ENCODE assay signal across 12 cellular contexts in genomic region chr5:10301266-10301665, GRCh38. TPM values are rescaled to one million over a fixed set of nuclear protein-coding genes. Genes with fewer than 3 reads are reported as not detected.
DNase-seq lines count a peak whose midpoint lies in the region; ATAC-seq and TF ChIP-seq lines count a peak whose summit lies in the region.
"Had no signal": no experiment of that assay in that cellular context is flagged by ENCODE, and none has a peak within 500 bp of the region (broad histone marks: within the 10 kb centered on the region; RNA-seq: fewer than 3 reads in every experiment).

No MANE protein-coding gene starts in this region.

- DNase-seq in NCI-H2081 (lab: John Stamatoyannopoulos, UW) (peak; percentile 79 to 90), GM19240 (ENCODE audit: insufficient read length, low spot score) (no peak), NCI-H128 (lab: John Stamatoyannopoulos, UW; ENCODE audit: unreplicated experiment) (no peak)
- DNase-seq in activated naive CD4-positive, alpha-beta T cell treated with anti-CD3 and anti-CD28 coated beads for 36 hours, result no peak
- DNase-seq: activated CD4-positive, alpha-beta T cell treated with anti-CD3 and anti-CD28 coated beads, Interleukin-2, amount 10 ng/mL, durations not matched to agents 7 days and 5 days; CD4-positive, CD25-positive, alpha-beta regulatory T cell; stimulated activated CD4-positive, alpha-beta T cell treated with anti-CD3 and anti-CD28 coated beads, Interleukin-12 subunit alpha, Interleukin-12 subunit beta, amount 100 ng/mL, for 4 hours had no signal

- H3K4me3 ChIP-seq in HEK293 (ENCODE audit: low read depth, low read length) (no peak overlapping the region), mucosa of rectum (ENCODE audit: low read length in 2 of 2) (peak overlapping the region; percentile 2 to 68)

- no peaks in the 10 kb centered on the region for H3K27me3 ChIP-seq in mucosa of rectum (ENCODE audit: control insufficient read depth in 2 of 2, insufficient read depth in 2 of 2, low read length in 2 of 2)

- no peaks in the 10 kb centered on the region for H3K4me1 Mint-ChIP-seq in activated naive CD4-positive, alpha-beta T cell treated with anti-CD3 and anti-CD28 coated beads for 36 hours (ENCODE audit: low read depth)
- H3K4me1 Mint-ChIP-seq: activated CD4-positive, alpha-beta T cell treated with anti-CD3 and anti-CD28 coated beads, Interleukin-2, amount 10 ng/mL, durations not matched to agents 7 days and 5 days had no signal

- no peak for ATAC-seq in HG03571 (IDR thresholded peaks at IDR 0.05; ENCODE audit: unreplicated experiment)

- no peaks in the 10 kb centered on the region for H3K9me3 Mint-ChIP-seq in activated naive CD4-positive, alpha-beta T cell treated with anti-CD3 and anti-CD28 coated beads for 36 hours
- H3K9me3 Mint-ChIP-seq: activated CD4-positive, alpha-beta T cell treated with anti-CD3 and anti-CD28 coated beads, Interleukin-2, amount 10 ng/mL, durations not matched to agents 7 days and 5 days; T-helper 1 cell treated with Interleukin-12 subunit alpha and Interleukin-12 subunit beta and Interleukin-4 antibody, amounts not matched to agents 30 μg/mL and 1 μg/mL, for 36 hours had no signal

- H3K4me1 ChIP-seq in HEK293 (ENCODE audit: control insufficient read depth, insufficient read depth, low read length) (no peaks in the 10 kb centered on the region), mucosa of rectum (ENCODE audit: control insufficient read depth in 2 of 2, insufficient read depth in 2 of 2, low read length in 2 of 2) (peaks cover 23 to 48% of the 10 kb centered on the region in 2 donors)

- no peak overlapping the region for H3K27ac Mint-ChIP-seq in activated naive CD4-positive, alpha-beta T cell treated with anti-CD3 and anti-CD28 coated beads for 36 hours
- H3K27ac Mint-ChIP-seq: activated CD4-positive, alpha-beta T cell treated with anti-CD3 and anti-CD28 coated beads, Interleukin-2, amount 10 ng/mL, durations not matched to agents 7 days and 5 days; CD4-positive, CD25-positive, alpha-beta regulatory T cell; T-helper 1 cell treated with Interleukin-12 subunit alpha and Interleukin-12 subunit beta and Interleukin-4 antibody, amounts not matched to agents 30 μg/mL and 1 μg/mL, for 36 hours had no signal

- H3K36me3 Mint-ChIP-seq in activated naive CD4-positive, alpha-beta T cell treated with anti-CD3 and anti-CD28 coated beads for 36 hours (ENCODE audit: low read depth), result no peaks in the 10 kb centered on the region
- H3K36me3 Mint-ChIP-seq: CD4-positive, CD25-positive, alpha-beta regulatory T cell had no signal

- POLR2A ChIA-PET in HEK293 (lab: Yijun Ruan, JAX), result interaction anchor here (1.0 kb wide), 1 partner anchor 52 kb away, joined by 6 read pairs; the partner anchor contains the start of gene MARCHF6

- no peak overlapping the region for H3K27ac ChIP-seq in HEK293 (ENCODE audit: extremely low read depth, low read depth, low read length)
- H3K27ac ChIP-seq in VCaP, result peak overlapping the region; percentile 99
- H3K27ac ChIP-seq in mucosa of rectum (ENCODE audit: low read depth in 2 of 2, low read length in 2 of 2), result peak overlapping the region; percentile 93

- H3K36me3 ChIP-seq in HEK293 (ENCODE audit: control insufficient read depth in 2 of 2, insufficient read depth in 1 of 2, low read length in 2 of 2) (no peaks in the 10 kb centered on the region), mucosa of rectum (ENCODE audit: control insufficient read depth in 2 of 2, insufficient read depth in 2 of 2, low read length in 2 of 2) (no peaks in the 10 kb centered on the region)

- TF ChIP-seq CTCF in HEK293 (tag by site-specific recombination; IDR thresholded peaks at IDR 0.05) (no peak), VCaP (conservative IDR thresholded peaks at IDR 0.05) (no peak)

- H3K9ac ChIP-seq in mucosa of rectum (ENCODE audit: low read depth in 1 of 2, low read length in 2 of 2), result peak overlapping the region; percentile 52 to 57

- CTCF ChIA-PET in HEK293 (lab: Yijun Ruan, JAX), result interaction anchor here (2.5 kb wide), 1 partner anchor 17 kb away, joined by 8 read pairs; no protein-coding TSS in a partner anchor
- CTCF ChIA-PET in activated naive CD4-positive, alpha-beta T cell treated with anti-CD3 and anti-CD28 coated beads for 36 hours (lab: Charles Lee), result interaction anchor here (0.6 kb wide), 1 partner anchor 773 kb away, joined by 4 read pairs; no protein-coding TSS in a partner anchor

- no peaks in the 10 kb centered on the region for H3K9me3 ChIP-seq in HEK293 (ENCODE audit: control insufficient read depth, insufficient read depth, low read depth, low read length)
- no peaks in the 10 kb centered on the region for H3K9me3 ChIP-seq in mucosa of rectum (ENCODE audit: control insufficient read depth in 2 of 2, low read length in 2 of 2)

- intact Hi-C loops in activated naive CD4-positive, alpha-beta T cell treated with anti-CD3 and anti-CD28 coated beads for 36 hours (cut with micrococcal nuclease), result no loop called here

- H3K4me3 Mint-ChIP-seq in activated naive CD4-positive, alpha-beta T cell treated with anti-CD3 and anti-CD28 coated beads for 36 hours, result no peak overlapping the region
- H3K4me3 Mint-ChIP-seq: activated CD4-positive, alpha-beta T cell treated with anti-CD3 and anti-CD28 coated beads, Interleukin-2, amount 10 ng/mL, durations not matched to agents 7 days and 5 days; CD4-positive, CD25-positive, alpha-beta regulatory T cell; T-helper 1 cell treated with Interleukin-12 subunit alpha and Interleukin-12 subunit beta and Interleukin-4 antibody, amounts not matched to agents 30 μg/mL and 1 μg/mL, for 36 hours had no signal

- H3K27me3 Mint-ChIP-seq in activated naive CD4-positive, alpha-beta T cell treated with anti-CD3 and anti-CD28 coated beads for 36 hours (ENCODE audit: low read depth), result no peaks in the 10 kb centered on the region

TF ChIP-seq in HEK293, 187 proteins besides CTCF, POLR2A, EP300 and RAD21 (continues in another document):
- TF ChIP-seq ZNF292 (tag by site-specific recombination; IDR thresholded peaks at IDR 0.05; ENCODE audit: borderline replicate concordance, low read depth) (no peak), PRDM6 (tag by site-specific recombination; IDR thresholded peaks at IDR 0.05) (peak; percentile 77), ZSCAN18 (tag by site-specific recombination; IDR thresholded peaks at IDR 0.05) (no peak), PATZ1 (tag by site-specific recombination; IDR thresholded peaks at IDR 0.05) (0 out of 2 replicates have a peak, but pooled peaks have one; percentile 43), ZNF513 (tag by site-specific recombination; IDR thresholded peaks at IDR 0.05) (no peak)

RNA-seq across cellular contexts. Expression of gene CMBL, which starts 6.4 kb away (rescaled TPM):
- 1 to 10 TPM; 2.2 to 3.2 TPM for total RNA-seq in activated naive CD4-positive, alpha-beta T cell treated with anti-CD3 and anti-CD28 coated beads for 36 hours

RNA-seq across cellular contexts. Expression of gene CCT5, which starts 51.2 kb away (rescaled TPM):
- 100 to 1,000 TPM; 414 to 419 TPM for total RNA-seq in activated naive CD4-positive, alpha-beta T cell treated with anti-CD3 and anti-CD28 coated beads for 36 hours

RNA-seq across cellular contexts. Expression of gene ATPSCKMT, which starts 51.6 kb away (rescaled TPM):
- 10 to 100 TPM; 17.0 to 21.5 TPM for total RNA-seq in activated naive CD4-positive, alpha-beta T cell treated with anti-CD3 and anti-CD28 coated beads for 36 hours

RNA-seq across cellular contexts. Expression of gene MARCHF6, which starts 52.2 kb away (rescaled TPM):
- total RNA-seq in activated naive CD4-positive, alpha-beta T cell treated with anti-CD3 and anti-CD28 coated beads for 36 hours, result 10 to 100 TPM; 72.5 to 76.8 TPM

Comparison
In these comparisons a context has a peak if more than half of its experiments do, and no peak if none do; other contexts are left out.
1. DNase-seq: peak in NCI-H2081 (2 of 2); none in GM19240 (single experiment), activated naive CD4-positive, alpha-beta T cell treated with anti-CD3 and anti-CD28 coated beads for 36 hours (single experiment) and NCI-H128 (single experiment).